In the genomic region with DNA sequence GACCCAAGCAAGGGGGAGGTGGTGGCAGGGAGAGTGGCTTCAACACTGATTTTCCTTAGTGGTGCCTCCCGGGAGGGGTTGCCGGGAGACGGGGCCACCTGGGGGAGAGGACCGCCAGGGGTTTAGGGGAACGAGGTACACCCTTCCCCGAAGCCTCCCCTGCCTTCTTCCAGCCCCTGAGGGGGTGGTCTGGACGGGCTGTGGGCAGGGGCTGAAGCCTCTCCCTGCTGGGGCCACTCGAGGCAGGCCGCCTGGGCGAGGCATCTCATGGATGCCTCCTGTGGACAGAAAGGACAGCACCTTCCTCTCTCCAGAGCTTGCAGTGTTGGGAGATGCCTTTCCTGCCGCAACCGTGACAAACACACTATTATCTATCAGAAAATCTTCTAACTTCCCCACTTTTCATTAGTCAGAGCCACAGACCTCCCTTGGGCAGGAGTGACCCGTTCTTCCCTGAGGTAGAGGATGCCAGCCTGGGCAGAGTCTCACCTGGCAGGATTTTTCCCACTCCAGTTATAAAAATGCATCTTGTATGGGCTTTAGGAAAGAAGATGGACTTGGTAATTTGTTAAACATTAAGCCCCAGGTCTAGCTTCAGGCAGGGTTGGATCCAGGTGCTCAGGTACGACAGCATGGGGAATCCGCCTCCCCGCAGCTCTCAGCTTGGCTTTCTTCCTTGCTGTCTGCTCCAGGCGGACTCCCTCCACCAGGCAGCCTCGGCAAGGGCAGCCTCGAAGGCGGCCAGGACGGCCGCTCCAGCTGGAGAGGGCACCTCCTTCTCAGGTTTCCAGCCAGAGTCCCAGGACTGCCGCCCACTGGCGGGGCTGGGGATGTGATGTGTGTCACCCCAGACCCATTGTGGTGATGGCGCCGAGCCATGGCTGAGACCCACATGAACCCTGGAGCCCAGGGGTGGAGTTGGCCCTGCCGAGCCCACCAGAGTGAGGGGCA, we compare ENCODE assay signal across 14 cellular contexts. TPM values are rescaled to one million over a fixed set of nuclear protein-coding genes. Genes with fewer than 3 reads are reported as not detected.
DNase-seq lines count a peak whose midpoint lies in the region; ATAC-seq and TF ChIP-seq lines count a peak whose summit lies in the region.
"Had no signal": no experiment of that assay in that cellular context is flagged by ENCODE, and none has a peak within 500 bp of the region (broad histone marks: within the 10 kb centered on the region; RNA-seq: fewer than 3 reads in every experiment).

No MANE protein-coding gene starts in this region.

- no peak overlapping the region for H3K4me3 Mint-ChIP-seq in WTC11
- H3K4me3 Mint-ChIP-seq: activated T-cell treated with anti-CD3 and anti-CD28 coated beads, Interleukin-2, amount 50 U/mL, for 24 hours; brain; stimulated activated naive B cell treated with anti-CD40 and anti-IgM and Interleukin-4, amounts not matched to agents 10 μg/mL and 1 μg/mL and 100 μg/mL, for 72 hours had no signal

- H3K4me3 ChIP-seq in kidney epithelial cell (ENCODE audit: low read depth, low read length) = no peak overlapping the region

- CTCF ChIA-PET in WTC11 (lab: Charles Lee) = interaction anchor here (0.6 to 1.4 kb wide), 14 partner anchors 10 to 255 kb away, joined by 3 to 7 read pairs (median 3); partner anchors contain the start of genes ADRM1 and OSBPL2

- DNase-seq in Daoy (ENCODE audit: low read depth) = peak; percentile 66
- DNase-seq in HuH-7 (ENCODE audit: low spot score) = peak; percentile 60
- DNase-seq in WTC11 (ENCODE audit: low spot score) = peak; percentile 78
- no peak for DNase-seq in kidney epithelial cell (ENCODE audit: low read depth)
- no peak for DNase-seq in GM19240 (ENCODE audit: insufficient read length, low spot score)
- no peak for DNase-seq in activated CD4-positive, alpha-beta T cell treated with anti-CD3 and anti-CD28 coated beads, Interleukin-2, amount 50 U/mL, for 1 hour
- no peak for DNase-seq in NCI-H187 (lab: John Stamatoyannopoulos, UW)
- DNase-seq: activated T-cell treated with anti-CD3 and anti-CD28 coated beads, Interleukin-2, amount 50 U/mL, for 24 hours; COR-L47; kidney glomerular epithelial cell; NK-92 treated with Interleukin-12 subunit alpha and Interleukin-12 subunit beta, amount 100 ng/mL, for 24 hours; stimulated activated naive B cell treated with anti-CD40 and anti-IgM and Interleukin-4, amounts not matched to agents 10 μg/mL and 1 μg/mL and 100 μg/mL, for 72 hours had no signal

- no peaks in the 10 kb centered on the region for H3K36me3 ChIP-seq in kidney epithelial cell (ENCODE audit: control insufficient read depth, insufficient read depth, low read length)

- no peaks in the 10 kb centered on the region for H3K36me3 Mint-ChIP-seq in WTC11
- H3K36me3 Mint-ChIP-seq: brain had no signal

- no peaks in the 10 kb centered on the region for H3K27me3 Mint-ChIP-seq in WTC11 (ENCODE audit: low read depth)
- H3K27me3 Mint-ChIP-seq: brain had no signal

- POLR2A ChIA-PET in WTC11 (lab: Charles Lee) = interaction anchor here (0.6 kb wide), 1 partner anchor 598 kb away, joined by 5 read pairs; no protein-coding TSS in a partner anchor

- H3K9me3 Mint-ChIP-seq in WTC11 = no peaks in the 10 kb centered on the region
- H3K9me3 Mint-ChIP-seq: activated T-cell treated with anti-CD3 and anti-CD28 coated beads, Interleukin-2, amount 50 U/mL, for 24 hours; brain; stimulated activated naive B cell treated with anti-CD40 and anti-IgM and Interleukin-4, amounts not matched to agents 10 μg/mL and 1 μg/mL and 100 μg/mL, for 72 hours had no signal

- H3K27ac Mint-ChIP-seq in WTC11 = no peak overlapping the region
- H3K27ac Mint-ChIP-seq: activated T-cell treated with anti-CD3 and anti-CD28 coated beads, Interleukin-2, amount 50 U/mL, for 24 hours; brain; stimulated activated naive B cell treated with anti-CD40 and anti-IgM and Interleukin-4, amounts not matched to agents 10 μg/mL and 1 μg/mL and 100 μg/mL, for 72 hours had no signal

- peaks cover 45% of the 10 kb centered on the region for H3K27me3 ChIP-seq in kidney epithelial cell (ENCODE audit: control insufficient read depth, insufficient read depth, low read length)

- ATAC-seq in WTC11 (peak; percentile 83), GM19328 (IDR thresholded peaks at IDR 0.05; ENCODE audit: unreplicated experiment) (no peak)
- ATAC-seq: stimulated activated naive B cell treated with anti-CD40 and anti-IgM and Interleukin-4, amounts not matched to agents 10 μg/mL and 1 μg/mL and 100 μg/mL, for 72 hours had no signal

- no peak for TF ChIP-seq CTCF in WTC11 (IDR thresholded peaks at IDR 0.05)
- peak; percentile 31 for TF ChIP-seq CTCF in kidney epithelial cell (IDR thresholded peaks at IDR 0.05; ENCODE audit: insufficient read depth, low read length, poor library complexity, severe bottlenecking)

- H3K4me1 Mint-ChIP-seq in WTC11 = peaks cover 3% of the 10 kb centered on the region; the same call in 1 of the 2 replicates
- H3K4me1 Mint-ChIP-seq: stimulated activated naive B cell treated with anti-CD40 and anti-IgM and Interleukin-4, amounts not matched to agents 10 μg/mL and 1 μg/mL and 100 μg/mL, for 72 hours had no signal

TF ChIP-seq in WTC11, 78 proteins besides CTCF, POLR2A, EP300 and RAD21:
- TF ChIP-seq, protein P1, sequence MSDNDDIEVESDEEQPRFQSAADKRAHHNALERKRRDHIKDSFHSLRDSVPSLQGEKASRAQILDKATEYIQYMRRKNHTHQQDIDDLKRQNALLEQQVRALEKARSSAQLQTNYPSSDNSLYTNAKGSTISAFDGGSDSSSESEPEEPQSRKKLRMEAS (CRISPR knock-in tag; IDR thresholded peaks at IDR 0.05) = no peak
- TF ChIP-seq HMGXB4 (CRISPR knock-in tag; IDR thresholded peaks at IDR 0.05) = 0 out of 2 replicates have a peak, but pooled peaks have one; percentile 16
- 0 out of 2 replicates have a peak, but pooled peaks have one; percentile 36 for TF ChIP-seq GTF2I (CRISPR knock-in tag; conservative IDR thresholded peaks at IDR 0.05)

RNA-seq across cellular contexts. Expression of gene HRH3, which starts 11.0 kb away (rescaled TPM):
- not detected in 2 replicates for total RNA-seq in Daoy (2014; rRNA removed; shearing (Covaris generic))
- total RNA-seq in WTC11 (2021) (2.9 to 3.4 TPM (median 3.3 TPM) in 3 replicates), kidney epithelial cell (not detected in 2 replicates)

RNA-seq across cellular contexts. Expression of gene MTG2, which starts 26.3 kb away (rescaled TPM):
- total RNA-seq in Daoy (2014; rRNA removed; shearing (Covaris generic)) = 13.3 and 23.0 TPM in 2 replicates
- total RNA-seq in WTC11 (2021) (26.6 to 33.0 TPM (median 27.9 TPM) in 3 replicates), kidney epithelial cell (19.5 and 31.9 TPM in 2 replicates)

RNA-seq across cellular contexts. Expression of gene OSBPL2, which starts 29.2 kb away (rescaled TPM):
- total RNA-seq in Daoy (2014; rRNA removed; shearing (Covaris generic)) = 9.4 and 10.2 TPM in 2 replicates
- 37.8 to 49.5 TPM (median 39.4 TPM) in 3 replicates for total RNA-seq in WTC11 (2021)
- 26.5 and 30.3 TPM in 2 replicates for total RNA-seq in kidney epithelial cell

Comparison
In these comparisons a context has a peak if more than half of its experiments do, and no peak if none do; other contexts are left out.
1. DNase-seq: peak in Daoy (single experiment), HuH-7 (single experiment) and WTC11 (single experiment); none in kidney epithelial cell (single experiment), GM19240 (single experiment), activated CD4-positive, alpha-beta T cell treated with anti-CD3 and anti-CD28 coated beads, Interleukin-2, amount 50 U/mL, for 1 hour (single experiment) and NCI-H187 (0 of 2).